Comparison of ENCODE assay signal across 10 cellular contexts in the genomic region with DNA sequence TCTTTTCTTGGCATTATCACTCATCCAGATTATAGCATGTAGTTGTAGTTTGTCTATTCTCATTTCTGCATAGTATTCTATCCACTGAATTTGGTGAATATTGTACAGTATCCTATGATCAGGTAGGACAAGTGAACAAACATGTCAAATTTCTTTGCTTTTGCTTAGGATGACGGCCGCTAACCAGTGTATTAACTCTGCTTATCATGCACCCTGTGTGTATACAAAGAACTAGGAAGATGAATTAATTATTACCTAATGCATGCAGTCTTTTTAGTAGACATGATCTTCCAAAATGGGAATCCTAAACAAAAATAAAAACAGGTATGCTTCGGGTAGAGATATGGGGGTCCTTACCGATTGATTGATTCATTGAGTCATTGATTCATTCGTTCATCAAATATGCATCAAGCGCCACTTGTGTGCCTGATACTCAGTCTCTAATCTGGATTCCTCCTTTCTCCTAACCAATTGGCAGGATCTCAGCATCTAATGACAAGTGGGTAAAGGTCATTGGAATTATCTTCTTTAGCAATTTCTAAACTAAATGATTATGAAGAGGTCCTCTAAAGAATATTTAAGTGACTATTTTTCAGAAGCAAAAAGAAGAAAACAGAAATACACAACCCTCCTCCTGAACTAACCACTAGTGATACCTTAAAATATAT.
"Had no signal": no experiment of that assay in that cellular context is flagged by ENCODE, and none has a peak within 500 bp of the region (broad histone marks: within the 10 kb centered on the region; RNA-seq: fewer than 3 reads in every experiment).

No MANE protein-coding gene starts in this region.

- DNase-seq: H9, HCEC 1CT, HFFc6, IMR-90, KG1 had no signal

- FAIRE-seq: H1, H54, K562 had no signal

- H2AFZ ChIP-seq: GM23338 had no signal

- H3K4me2 ChIP-seq: GM23338 had no signal

- H3K27ac ChIP-seq: HL-60 had no signal

- ATAC-seq: GM23338, K562 had no signal

- H3K4me3 ChIP-seq: GM23338, K562 had no signal
